16 cellular contexts compared by ENCODE assay signal in the genomic region with DNA sequence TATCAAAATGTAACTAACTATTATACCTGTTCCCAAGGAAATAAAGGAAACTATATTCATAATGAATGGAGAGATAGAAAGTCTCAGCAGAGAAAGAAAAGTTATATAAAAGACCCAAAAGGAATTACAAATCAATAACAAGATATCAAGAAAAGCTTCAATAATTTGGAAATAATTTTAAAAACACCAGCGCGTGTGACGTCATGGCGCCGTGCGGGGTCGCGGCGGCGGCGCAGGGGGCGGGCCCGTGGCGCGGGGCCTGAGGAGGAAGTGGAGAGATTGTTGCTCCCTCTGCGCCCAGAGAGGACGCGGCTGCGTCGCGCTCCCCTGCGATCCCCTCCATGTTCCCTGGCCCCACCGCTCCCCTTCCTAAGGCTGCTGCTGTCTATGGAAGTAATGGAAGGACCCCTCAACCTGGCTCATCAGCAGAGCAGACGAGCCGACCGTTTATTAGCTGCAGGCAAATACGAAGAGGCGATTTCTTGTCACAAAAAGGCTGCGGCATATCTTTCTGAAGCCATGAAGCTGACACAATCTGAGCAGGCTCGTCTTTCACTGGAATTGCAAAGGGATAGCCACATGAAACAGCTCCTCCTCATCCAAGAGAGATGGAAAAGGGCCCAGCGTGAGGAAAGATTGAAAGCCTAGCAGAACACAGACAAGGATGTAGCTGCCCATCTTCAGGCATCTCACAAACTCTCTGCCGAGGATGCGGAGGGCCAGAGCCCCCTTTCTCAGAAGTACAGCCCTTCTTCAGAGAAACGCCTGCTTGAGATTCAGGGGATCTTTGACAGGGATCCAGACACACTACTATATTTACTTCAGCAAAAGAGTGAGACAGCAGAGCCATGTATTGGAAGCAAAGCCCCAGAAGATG. TPM values are rescaled to one million over a fixed set of nuclear protein-coding genes. Genes with fewer than 3 reads are reported as not detected.
DNase-seq lines count a peak whose midpoint lies in the region; ATAC-seq and TF ChIP-seq lines count a peak whose summit lies in the region.
"Had no signal": no experiment of that assay in that cellular context is flagged by ENCODE, and none has a peak within 500 bp of the region (broad histone marks: within the 10 kb centered on the region; RNA-seq: fewer than 3 reads in every experiment).

No MANE protein-coding gene starts in this region.

- H3K4me2 ChIP-seq in trophoblast cell (ENCODE audit: low read length) = no peak overlapping the region

- intact Hi-C loops in activated CD4-positive, alpha-beta T cell treated with anti-CD3 and anti-CD28 coated beads, Interleukin-2, amount 10 ng/mL, durations not matched to agents 24 days and 14 days (cut with micrococcal nuclease) = no loop called here

- no peak overlapping the region for H2AFZ ChIP-seq in trophoblast cell (ENCODE audit: insufficient read depth, low read length, poor library complexity)

- peak; percentile 46 for DNase-seq in activated CD4-positive, alpha-beta T cell treated with anti-CD3 and anti-CD28 coated beads, Interleukin-2, amount 10 ng/mL, durations not matched to agents 24 days and 14 days
- no peak for DNase-seq in activated CD4-positive, alpha-beta T cell treated with anti-CD3 and anti-CD28 coated beads for 48 hours
- peak; percentile 16 for DNase-seq in lung (ENCODE audit: low spot score)
- DNase-seq in trophoblast cell = peak in 1 of 2 donors; percentile 49
- no peak for DNase-seq in DMS79 treated with DMSO at 0.1 percent for 48 hours (lab: John Stamatoyannopoulos, UW)
- DNase-seq: CD8-positive, alpha-beta T cell; COR-L47; GF-D8; IMR-90; KG1 had no signal

- H3K27me3 Mint-ChIP-seq in activated CD4-positive, alpha-beta T cell treated with anti-CD3 and anti-CD28 coated beads, Interleukin-2, amount 10 ng/mL, durations not matched to agents 24 days and 14 days = peaks cover 20% of the 10 kb centered on the region

- H3K9me3 ChIP-seq in lung (ENCODE audit: control insufficient read depth in 2 of 2, insufficient read depth in 1 of 2, low read length in 1 of 2) (peaks cover 5 to 6% of the 10 kb centered on the region in 2 donors), trophoblast cell (ENCODE audit: insufficient read depth, low read depth, low read length) (peaks cover 10% of the 10 kb centered on the region)

- H3K27me3 ChIP-seq in lung (ENCODE audit: control insufficient read depth, insufficient read depth) (no peaks in the 10 kb centered on the region), trophoblast cell (ENCODE audit: insufficient read depth, low read length) (no peaks in the 10 kb centered on the region)

- no peak overlapping the region for H2AK5ac ChIP-seq in trophoblast cell (ENCODE audit: low read length)

- H3K9me3 Mint-ChIP-seq in activated CD4-positive, alpha-beta T cell treated with anti-CD3 and anti-CD28 coated beads, Interleukin-2, amount 10 ng/mL, durations not matched to agents 24 days and 14 days = peaks cover 6% of the 10 kb centered on the region

- H3K4me1 Mint-ChIP-seq in activated CD4-positive, alpha-beta T cell treated with anti-CD3 and anti-CD28 coated beads, Interleukin-2, amount 10 ng/mL, durations not matched to agents 24 days and 14 days = peaks cover 26% of the 10 kb centered on the region

- H3K79me1 ChIP-seq in trophoblast cell (ENCODE audit: low read length) = no peaks in the 10 kb centered on the region

- ATAC-seq in lung (ENCODE audit: insufficient read depth, low FRiP score) (no peak), GM18867 (IDR thresholded peaks at IDR 0.05; ENCODE audit: unreplicated experiment) (no peak), GM19397 (IDR thresholded peaks at IDR 0.05; ENCODE audit: unreplicated experiment) (no peak)
- ATAC-seq: CD8-positive, alpha-beta T cell had no signal

- peak overlapping the region; percentile 20 for H2BK120ac ChIP-seq in trophoblast cell (ENCODE audit: insufficient read depth, low read length, poor library complexity)

- no peak overlapping the region for H3K4ac ChIP-seq in trophoblast cell (ENCODE audit: low read depth, low read length)

- peak overlapping the region; percentile 11 for H3K14ac ChIP-seq in trophoblast cell (ENCODE audit: low read length)

- no peak overlapping the region for H3K4me3 ChIP-seq in lung
- H3K4me3 ChIP-seq in trophoblast cell (ENCODE audit: low read depth, low read length) = peak overlapping the region; percentile 14

- H2BK5ac ChIP-seq in trophoblast cell (ENCODE audit: low read depth, low read length, poor library complexity) = no peak overlapping the region

- H3K36me3 Mint-ChIP-seq in activated CD4-positive, alpha-beta T cell treated with anti-CD3 and anti-CD28 coated beads, Interleukin-2, amount 10 ng/mL, durations not matched to agents 24 days and 14 days (ENCODE audit: low read depth) = peaks cover 7% of the 10 kb centered on the region
- H3K36me3 Mint-ChIP-seq: CD8-positive, alpha-beta T cell had no signal

- H4K8ac ChIP-seq in trophoblast cell (ENCODE audit: low read depth, low read length) = no peak overlapping the region

- no peak overlapping the region for H4K12ac ChIP-seq in trophoblast cell (ENCODE audit: low read depth, low read length)

- no peak overlapping the region for H3K18ac ChIP-seq in trophoblast cell (ENCODE audit: low read length)

- peak overlapping the region; percentile 12 for H2BK12ac ChIP-seq in trophoblast cell (ENCODE audit: low read length)

- H3K4me1 ChIP-seq in lung (ENCODE audit: control insufficient read depth in 2 of 2, insufficient read depth in 2 of 2, low read length in 2 of 2) (no peaks in the 10 kb centered on the region), trophoblast cell (ENCODE audit: control insufficient read depth in 1 of 2, insufficient read depth in 2 of 2, low read length in 2 of 2) (peaks cover 5 to 10% of the 10 kb centered on the region in 2 experiments)

- H3K23ac ChIP-seq in trophoblast cell (ENCODE audit: low read length) = no peak overlapping the region

- no peaks in the 10 kb centered on the region for H3K79me2 ChIP-seq in trophoblast cell (ENCODE audit: control insufficient read depth, insufficient read depth, low read length, poor library complexity)

- H3K36me3 ChIP-seq in lung (ENCODE audit: control insufficient read depth in 2 of 2, insufficient read depth in 2 of 2, low read length in 2 of 2) (no peaks in the 10 kb centered on the region), trophoblast cell (ENCODE audit: control insufficient read depth in 1 of 2, insufficient read depth in 2 of 2, low read length in 2 of 2) (peaks cover 6 to 13% of the 10 kb centered on the region in 2 experiments)

- H3K27ac Mint-ChIP-seq in activated CD4-positive, alpha-beta T cell treated with anti-CD3 and anti-CD28 coated beads, Interleukin-2, amount 10 ng/mL, durations not matched to agents 24 days and 14 days = no peak overlapping the region
- H3K27ac Mint-ChIP-seq: CD8-positive, alpha-beta T cell had no signal

- H3K27ac ChIP-seq in lung (ENCODE audit: low read depth in 1 of 2, low read length in 1 of 2) (no peak overlapping the region), trophoblast cell (ENCODE audit: low read depth, low read length) (no peak overlapping the region)
- H3K27ac ChIP-seq: 22Rv1 had no signal

- no peak overlapping the region for H3K4me3 Mint-ChIP-seq in activated CD4-positive, alpha-beta T cell treated with anti-CD3 and anti-CD28 coated beads, Interleukin-2, amount 10 ng/mL, durations not matched to agents 24 days and 14 days
- H3K4me3 Mint-ChIP-seq: CD14-positive monocyte; CD8-positive, alpha-beta T cell had no signal

- no peak overlapping the region for H4K91ac ChIP-seq in trophoblast cell (ENCODE audit: low read depth, low read length)

- H3K9ac ChIP-seq in trophoblast cell (ENCODE audit: low read length) = no peak overlapping the region

- TF ChIP-seq CTCF in lung (IDR thresholded peaks at IDR 0.05; ENCODE audit: control extremely low read depth, extremely low read depth) = no peak

- 91 to 93% methylated on average over 34 of the region's 34 CpGs for WGBS in lung, 2 donors
- no CpG with 5 or more reads among the region's 34 CpGs for WGBS in trophoblast cell (ENCODE audit: extremely low coverage, insufficient coverage, insufficient read length)

RNA-seq across cellular contexts. Expression of gene XCR1, which starts 4.1 kb away (rescaled TPM):
- 0.05 TPM in 1 of 2 replicates, not detected in the other for total RNA-seq in activated CD4-positive, alpha-beta T cell treated with anti-CD3 and anti-CD28 coated beads, Interleukin-2, amount 10 ng/mL, durations not matched to agents 24 days and 14 days
- total RNA-seq in lung = under 1 TPM; 0.18 to 0.43 TPM
- 1 to 10 TPM in 1 of 2 donors, under 1 TPM in 1; 0.04 to 1.1 TPM for polyA plus RNA-seq in lung
- 27.3 and 34.3 TPM in 2 replicates for polyA plus RNA-seq in trophoblast cell (2013)
- total RNA-seq: A673; CD8-positive, alpha-beta T cell; IMR-90 had no signal
- polyA plus RNA-seq: BJ, IMR-90 had no signal

RNA-seq across cellular contexts. Expression of gene FYCO1, which starts 27.5 kb away (rescaled TPM):
- 16.5 and 16.8 TPM in 2 replicates for total RNA-seq in activated CD4-positive, alpha-beta T cell treated with anti-CD3 and anti-CD28 coated beads, Interleukin-2, amount 10 ng/mL, durations not matched to agents 24 days and 14 days
- 10 to 100 TPM; 32.7 to 38.7 TPM for total RNA-seq in lung
- 10 to 100 TPM; 11.3 to 13.7 TPM for polyA plus RNA-seq in lung
- polyA plus RNA-seq in trophoblast cell (2013) = 8.1 and 8.2 TPM in 2 replicates

Comparison
In these comparisons a context has a peak if more than half of its experiments do, and no peak if none do; other contexts are left out.
1. DNase-seq: peak in activated CD4-positive, alpha-beta T cell treated with anti-CD3 and anti-CD28 coated beads, Interleukin-2, amount 10 ng/mL, durations not matched to agents 24 days and 14 days (single experiment) and lung (single experiment); none in activated CD4-positive, alpha-beta T cell treated with anti-CD3 and anti-CD28 coated beads for 48 hours (single experiment) and DMS79 treated with DMSO at 0.1 percent for 48 hours (single experiment).